ENCODE assay signal across 8 cellular contexts in the genomic region with DNA sequence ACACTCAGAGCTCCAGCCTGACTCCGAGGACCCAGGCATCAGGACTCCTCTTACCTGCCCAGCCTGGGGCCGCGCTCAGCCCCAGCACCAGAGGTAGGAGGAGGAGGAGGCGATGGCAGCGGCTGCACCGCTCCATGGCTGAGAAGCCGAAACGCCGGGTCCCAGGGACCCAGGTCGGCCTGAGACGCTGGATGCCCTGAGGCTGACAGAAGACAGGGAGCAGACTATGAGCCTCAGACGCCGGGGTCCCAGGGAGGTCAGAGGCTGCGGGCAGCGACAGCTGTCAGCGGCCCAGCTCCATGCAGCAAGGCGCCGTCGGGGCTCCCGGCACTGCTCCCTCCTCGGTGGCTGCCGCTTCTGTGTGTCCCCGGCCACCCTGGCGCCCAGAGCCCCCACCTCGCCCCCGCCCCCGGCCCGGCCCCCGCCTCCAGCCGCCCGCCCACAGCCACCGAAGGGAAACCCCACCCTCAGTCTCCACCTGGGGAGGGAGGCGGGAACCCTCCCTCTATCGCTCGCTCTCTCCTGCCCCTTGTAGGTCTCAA. TPM values are rescaled to one million over a fixed set of nuclear protein-coding genes. Genes with fewer than 3 reads are reported as not detected.
DNase-seq lines count a peak whose midpoint lies in the region; ATAC-seq and TF ChIP-seq lines count a peak whose summit lies in the region.

Gene COL11A2 (minus strand): TSS at position 363 of the 542 bp plus-strand sequence. CDS start 227 bp downstream, at position 136.

- TF ChIP-seq CTCF in fibroblast of villous mesenchyme (IDR thresholded peaks at IDR 0.05; ENCODE audit: insufficient read depth, low read depth, low read length) (no peak), parathyroid adenoma (IDR thresholded peaks at IDR 0.05) (no peak)

- no peak within 1 kb of the TSS for H3K27ac ChIP-seq in CD8-positive, alpha-beta memory T cell (ENCODE audit: low read depth, low read length)
- H3K27ac ChIP-seq in parathyroid adenoma, result peak within 1 kb of the TSS; percentile 50

- peaks cover 14 to 25% (median 18%) of the 10 kb centered on the region in 3 donors for H3K4me1 Mint-ChIP-seq in CD8-positive, alpha-beta memory T cell
- H3K4me1 Mint-ChIP-seq in T-cell, result peaks cover 14 to 19% (median 14%) of the 10 kb centered on the region in 3 donors

- peak within 1 kb of the TSS; percentile 68 to 89 (median 80) for H3K4me3 Mint-ChIP-seq in CD8-positive, alpha-beta memory T cell
- peak within 1 kb of the TSS; percentile 73 to 82 (median 78) for H3K4me3 Mint-ChIP-seq in T-cell

- H2AFZ ChIP-seq in parathyroid adenoma, result peak within 1 kb of the TSS; percentile 79

- H3K36me3 ChIP-seq in CD8-positive, alpha-beta memory T cell (ENCODE audit: insufficient read depth, low read length), result peaks cover 25% of the 10 kb centered on the region
- H3K36me3 ChIP-seq in parathyroid adenoma (ENCODE audit: control insufficient read depth, insufficient read depth, low read length), result no peaks in the 10 kb centered on the region

- peaks cover 16% of the 10 kb centered on the region for H3K27me3 ChIP-seq in CD8-positive, alpha-beta memory T cell (ENCODE audit: insufficient read depth, low read length, poor library complexity, severe bottlenecking)
- H3K27me3 ChIP-seq in parathyroid adenoma (ENCODE audit: control insufficient read depth, insufficient read depth, low read length), result no peaks in the 10 kb centered on the region

- H3K27ac Mint-ChIP-seq in CD8-positive, alpha-beta memory T cell, result peak within 1 kb of the TSS in 4 of 8 donors; percentile 63 to 80 (median 76)
- H3K27ac Mint-ChIP-seq in T-cell, result peak within 1 kb of the TSS in 1 of 2 donors; percentile 69

- H3K9me3 Mint-ChIP-seq in CD8-positive, alpha-beta memory T cell, result no peaks in the 10 kb centered on the region
- no peaks in the 10 kb centered on the region for H3K9me3 Mint-ChIP-seq in T-cell

- peaks cover 11 to 35% (median 23%) of the 10 kb centered on the region in 3 donors for H3K36me3 Mint-ChIP-seq in CD8-positive, alpha-beta memory T cell
- H3K36me3 Mint-ChIP-seq in T-cell, result peaks cover 41% of the 10 kb centered on the region

- POLR2A ChIA-PET in CD8-positive, alpha-beta memory T cell (lab: Charles Lee), result no interaction called here
- POLR2A ChIA-PET in T-cell (lab: Charles Lee), result no interaction called here

- peak within 1 kb of the TSS; percentile 50 for H3K4me3 ChIP-seq in CD8-positive, alpha-beta memory T cell (ENCODE audit: low read length)
- H3K4me3 ChIP-seq in fibroblast of villous mesenchyme (ENCODE audit: low read depth, low read length) (peak within 1 kb of the TSS; percentile 43), parathyroid adenoma (ENCODE audit: low read depth, low read length) (no peak within 1 kb of the TSS)

- DNase-seq in CD8-positive, alpha-beta memory T cell, result peak in 1 of 5 donors; percentile 14
- DNase-seq in T-cell (peak in 9 of 34 experiments; percentile 17 to 30 (median 25)), fibroblast of villous mesenchyme (ENCODE audit: low read depth) (no peak), NCI-H446 treated with DMSO at 0.1 percent for 48 hours (lab: John Stamatoyannopoulos, UW) (no peak), ACHN (no peak), ecto neural progenitor cell (ENCODE audit: low spot score) (no peak)

- H3K4me1 ChIP-seq in CD8-positive, alpha-beta memory T cell (ENCODE audit: insufficient read depth, low read length), result peaks cover 17% of the 10 kb centered on the region
- peaks cover 23% of the 10 kb centered on the region for H3K4me1 ChIP-seq in parathyroid adenoma

- ATAC-seq in T-cell (replicated peaks in 1 of 4) (peak; percentile 50 to 74 (median 62)), HG03196 (IDR thresholded peaks at IDR 0.05; ENCODE audit: unreplicated experiment) (no peak)

- peak within 1 kb of the TSS; percentile 39 for H3K4me2 ChIP-seq in parathyroid adenoma (ENCODE audit: low read length)

- in situ Hi-C loops in ACHN (cut with HindIII; ENCODE audit: low pct_ligation_motif_present, low pct_unique_long_range_greater_than_20kb, low sequenced_read_pairs), result no loop called here

- no peaks in the 10 kb centered on the region for H3K79me2 ChIP-seq in parathyroid adenoma

- no peaks in the 10 kb centered on the region for H3K9me3 ChIP-seq in CD8-positive, alpha-beta memory T cell (ENCODE audit: low read length)
- H3K9me3 ChIP-seq in parathyroid adenoma (ENCODE audit: control insufficient read depth, low read length), result no peaks in the 10 kb centered on the region

- no peak within 1 kb of the TSS for H3K9ac ChIP-seq in parathyroid adenoma

- CTCF ChIA-PET in CD8-positive, alpha-beta memory T cell (lab: Charles Lee), result interaction anchor here (1.3 kb wide), 1 partner anchor 10 kb away, joined by 3 read pairs; no protein-coding TSS in a partner anchor
- CTCF ChIA-PET in T-cell (lab: Charles Lee), result interaction anchor here in 1 of 2 donors (0.5 kb wide), 2 partner anchors 44 to 126 kb away, joined by 3 to 6 read pairs; no protein-coding TSS in a partner anchor

- peaks cover 19 to 43% of the 10 kb centered on the region in 2 donors for H3K27me3 Mint-ChIP-seq in CD8-positive, alpha-beta memory T cell
- H3K27me3 Mint-ChIP-seq in T-cell, result peaks cover 25 to 41% of the 10 kb centered on the region in 2 donors

RNA-seq across cellular contexts. Expression of gene COL11A2, which starts in this region (rescaled TPM):
- total RNA-seq in CD8-positive, alpha-beta memory T cell, result 1 to 10 TPM in 1 of 2 experiments, under 1 TPM in 1; 0.69 to 1.1 TPM
- not detected for polyA plus RNA-seq in CD8-positive, alpha-beta memory T cell
- total RNA-seq in T-cell (1 to 10 TPM; 1.3 to 9.7 (median 2.7) TPM), fibroblast of villous mesenchyme (under 0.01 and 0.32 TPM in 2 replicates)
